11 cellular contexts compared by ENCODE assay signal in the genomic region with DNA sequence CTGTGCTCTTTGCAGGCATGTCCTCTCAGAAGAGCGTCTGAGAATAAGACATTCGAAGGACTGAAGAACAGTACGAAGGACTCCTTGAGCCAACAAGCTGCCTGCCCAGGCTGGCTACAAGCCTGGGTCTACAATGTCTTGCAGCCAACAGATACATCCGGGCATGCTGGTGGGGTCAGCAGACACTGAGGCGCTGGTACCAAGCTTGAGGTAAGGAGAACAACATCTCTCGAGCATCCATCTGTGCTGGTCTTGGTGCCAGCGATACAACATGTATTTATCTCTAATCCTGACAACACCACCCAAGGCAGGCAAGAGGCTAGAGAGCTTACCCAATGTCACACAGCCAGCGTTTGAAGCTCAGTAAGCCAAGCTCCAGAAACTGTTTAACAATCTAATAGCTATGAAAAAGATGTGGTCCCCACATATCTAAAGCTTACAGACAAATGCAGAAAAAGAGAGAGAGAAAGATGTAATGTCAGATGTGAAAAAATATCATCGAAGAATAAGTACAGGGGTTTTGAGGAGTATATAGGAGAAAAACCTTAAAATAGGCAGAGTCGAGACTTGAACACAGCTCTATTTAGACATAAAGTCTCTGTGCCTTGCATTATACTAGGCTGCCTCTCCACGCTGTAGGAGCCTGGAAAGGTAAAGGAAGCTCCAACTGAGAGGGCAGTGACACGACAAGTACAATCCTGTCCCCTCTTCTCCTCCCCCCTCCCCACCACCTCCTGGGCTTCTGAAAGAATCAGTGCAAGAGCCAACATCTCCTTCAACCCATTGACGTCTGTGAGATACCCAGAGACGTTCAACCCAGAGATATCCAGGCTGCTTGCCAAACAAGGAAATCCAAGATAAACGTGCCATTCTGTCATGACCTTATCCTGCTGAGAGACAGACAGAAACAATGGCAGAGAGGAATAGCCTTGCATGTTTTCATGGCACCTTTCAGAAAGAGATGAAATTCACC. TPM values are rescaled to one million over a fixed set of nuclear protein-coding genes. Genes with fewer than 3 reads are reported as not detected.
A peak's percentile ranks its signal among the peaks of the same experiment; 100 is the strongest.
DNase-seq lines count a peak whose midpoint lies in the region; ATAC-seq and TF ChIP-seq lines count a peak whose summit lies in the region.
"Had no signal": no experiment of that assay in that cellular context is flagged by ENCODE, and none has a peak within 500 bp of the region (broad histone marks: within the 10 kb centered on the region; RNA-seq: fewer than 3 reads in every experiment).

No MANE protein-coding gene starts in this region.

- H3K4me3 Mint-ChIP-seq in MCF 10A (ENCODE audit: unreplicated experiment): no peak overlapping the region
- H3K4me3 Mint-ChIP-seq in stimulated activated effector memory CD8-positive, alpha-beta T cell treated with anti-CD3 and anti-CD28 coated beads, Interleukin-12 subunit alpha, Interleukin-12 subunit beta, amount 100 ng/mL, for 72 hours: no peak overlapping the region
- H3K4me3 Mint-ChIP-seq: activated naive CD4-positive, alpha-beta T cell treated with anti-CD3 and anti-CD28 coated beads, Interleukin-2, amount 50 U/mL, for 24 hours had no signal

- peak overlapping the region; percentile 17 for H3K27ac Mint-ChIP-seq in MCF 10A (ENCODE audit: low read depth, unreplicated experiment)
- no peak overlapping the region for H3K27ac Mint-ChIP-seq in stimulated activated effector memory CD8-positive, alpha-beta T cell treated with anti-CD3 and anti-CD28 coated beads, Interleukin-12 subunit alpha, Interleukin-12 subunit beta, amount 100 ng/mL, for 72 hours
- H3K27ac Mint-ChIP-seq: activated naive CD4-positive, alpha-beta T cell treated with anti-CD3 and anti-CD28 coated beads, Interleukin-2, amount 50 U/mL, for 24 hours had no signal

- no peak for TF ChIP-seq EP300 in sigmoid colon (IDR thresholded peaks at IDR 0.05)

- H3K27me3 ChIP-seq in sigmoid colon: no peaks in the 10 kb centered on the region

- peak; percentile 90 for ATAC-seq in left ventricle myocardium superior
- no peak for ATAC-seq in HG03521 (IDR thresholded peaks at IDR 0.05; ENCODE audit: unreplicated experiment)
- no peak for ATAC-seq in stimulated activated effector memory CD8-positive, alpha-beta T cell treated with anti-CD3 and anti-CD28 coated beads, Interleukin-12 subunit alpha, Interleukin-12 subunit beta, amount 100 ng/mL, for 72 hours

- intact Hi-C loops in MCF 10A (cut with micrococcal nuclease): no loop called here
- intact Hi-C loops in left ventricle myocardium superior (cut with micrococcal nuclease): no loop called here
- intact Hi-C loops in sigmoid colon (cut with DNase I): no loop called here

- DNase-seq in NCI-H146 treated with DMSO at 0.1 percent for 48 hours (lab: John Stamatoyannopoulos, UW; ENCODE audit: unreplicated experiment) (peak; percentile 14), MCF 10A (ENCODE audit: unreplicated experiment) (peak; percentile 86), left ventricle myocardium superior (peak; percentile 56), sigmoid colon (no peak), DMS79 treated with DMSO at 0.1 percent for 48 hours (lab: John Stamatoyannopoulos, UW) (no peak)
- DNase-seq in stimulated activated CD4-positive, alpha-beta T cell treated with anti-CD3 and anti-CD28 coated beads, Interleukin-2, amount 100 ng/mL, for 24 hours: no peak
- DNase-seq in stimulated activated effector memory CD8-positive, alpha-beta T cell treated with anti-CD3 and anti-CD28 coated beads, Interleukin-12 subunit alpha, Interleukin-12 subunit beta, amount 100 ng/mL, for 72 hours (ENCODE audit: low spot score in 2 of 2): no peak
- DNase-seq: NCI-H2171; stimulated activated CD8-positive, alpha-beta memory T cell treated with anti-CD3 and anti-CD28 coated beads, Interleukin-4, amount 100 ng/mL, for 48 hours had no signal

- TF ChIP-seq POLR2A in sigmoid colon (IDR thresholded peaks at IDR 0.05): no peak

- BruUV-seq in MCF 10A (replicated peaks; lab: Mats Ljungman, UMichigan): no TSS peak

- H3K9me3 Mint-ChIP-seq in MCF 10A (ENCODE audit: unreplicated experiment): no peaks in the 10 kb centered on the region
- no peaks in the 10 kb centered on the region for H3K9me3 Mint-ChIP-seq in stimulated activated effector memory CD8-positive, alpha-beta T cell treated with anti-CD3 and anti-CD28 coated beads, Interleukin-12 subunit alpha, Interleukin-12 subunit beta, amount 100 ng/mL, for 72 hours
- H3K9me3 Mint-ChIP-seq: activated naive CD4-positive, alpha-beta T cell treated with anti-CD3 and anti-CD28 coated beads, Interleukin-2, amount 50 U/mL, for 24 hours had no signal

- no peak for TF ChIP-seq CTCF in MCF 10A (IDR thresholded peaks at IDR 0.05; ENCODE audit: unreplicated experiment)
- TF ChIP-seq CTCF in sigmoid colon (IDR thresholded peaks at IDR 0.05): no peak

- H3K36me3 ChIP-seq in sigmoid colon: no peaks in the 10 kb centered on the region

- no peaks in the 10 kb centered on the region for H3K36me3 Mint-ChIP-seq in MCF 10A (ENCODE audit: insufficient read depth, unreplicated experiment)
- H3K36me3 Mint-ChIP-seq in stimulated activated effector memory CD8-positive, alpha-beta T cell treated with anti-CD3 and anti-CD28 coated beads, Interleukin-12 subunit alpha, Interleukin-12 subunit beta, amount 100 ng/mL, for 72 hours: no peaks in the 10 kb centered on the region
- H3K36me3 Mint-ChIP-seq: activated naive CD4-positive, alpha-beta T cell treated with anti-CD3 and anti-CD28 coated beads, Interleukin-2, amount 50 U/mL, for 24 hours had no signal

- H3K4me3 ChIP-seq in sigmoid colon: no peak overlapping the region

- CTCF ChIA-PET in MCF 10A (lab: Yijun Ruan, JAX): interaction anchor here (0.6 to 1.6 kb wide), 6 partner anchors 8 to 153 kb away, joined by 3 to 5 read pairs (median 3); no protein-coding TSS in a partner anchor

- H3K9me3 ChIP-seq in sigmoid colon: no peaks in the 10 kb centered on the region

- peaks cover 0 to 87% (median 79%) of the 10 kb centered on the region in 4 donors for H3K4me1 ChIP-seq in sigmoid colon

- POLR2A ChIA-PET in MCF 10A (lab: Yijun Ruan, JAX): interaction anchor here (0.6 to 3.3 kb wide), 6 partner anchors 22 to 46 kb away, joined by 3 to 19 read pairs (median 4); a partner anchor contains a TSS

- no peaks in the 10 kb centered on the region for H3K27me3 Mint-ChIP-seq in MCF 10A (ENCODE audit: insufficient read depth, unreplicated experiment)

- peak overlapping the region in 3 of 4 donors; percentile 30 to 37 (median 33) for H3K27ac ChIP-seq in sigmoid colon

- peaks cover 34% of the 10 kb centered on the region for H3K4me1 Mint-ChIP-seq in MCF 10A (ENCODE audit: insufficient read depth, unreplicated experiment)
- peaks cover 12% of the 10 kb centered on the region for H3K4me1 Mint-ChIP-seq in stimulated activated effector memory CD8-positive, alpha-beta T cell treated with anti-CD3 and anti-CD28 coated beads, Interleukin-12 subunit alpha, Interleukin-12 subunit beta, amount 100 ng/mL, for 72 hours
- H3K4me1 Mint-ChIP-seq: activated naive CD4-positive, alpha-beta T cell treated with anti-CD3 and anti-CD28 coated beads, Interleukin-2, amount 50 U/mL, for 24 hours had no signal

- WGBS in sigmoid colon, 2 donors: 70 to 80% methylated on average over 15 of the region's 15 CpGs

RNA-seq across cellular contexts. Expression of a gene that starts 39.4 kb away (rescaled TPM):
- total RNA-seq in MCF 10A (2022) (52.9 and 54.9 TPM in 2 replicates), left ventricle myocardium superior (40.0 TPM), sigmoid colon (100 to 1,000 TPM; 243 to 340 (median 317) TPM)
- 10 to 100 TPM in 2 of 3 donors, 1 to 10 TPM in 1; 7.9 to 19.2 (median 15.2) TPM for polyA plus RNA-seq in sigmoid colon

Comparison
In these comparisons a context has a peak if more than half of its experiments do, and no peak if none do; other contexts are left out.
1. DNase-seq: peak in NCI-H146 treated with DMSO at 0.1 percent for 48 hours (single experiment), MCF 10A (single experiment) and left ventricle myocardium superior (single experiment); none in sigmoid colon (single experiment), stimulated activated CD4-positive, alpha-beta T cell treated with anti-CD3 and anti-CD28 coated beads, Interleukin-2, amount 100 ng/mL, for 24 hours (0 of 2), DMS79 treated with DMSO at 0.1 percent for 48 hours (single experiment) and stimulated activated effector memory CD8-positive, alpha-beta T cell treated with anti-CD3 and anti-CD28 coated beads, Interleukin-12 subunit alpha, Interleukin-12 subunit beta, amount 100 ng/mL, for 72 hours (0 of 2).